In genomic region chr11:6548121-6548520, GRCh38 we compare ENCODE assay signal across 14 cellular contexts. TPM values are rescaled to one million over a fixed set of nuclear protein-coding genes. Genes with fewer than 3 reads are reported as not detected.
DNase-seq lines count a peak whose midpoint lies in the region; ATAC-seq and TF ChIP-seq lines count a peak whose summit lies in the region.
"Had no signal": no experiment of that assay in that cellular context is flagged by ENCODE, and none has a peak within 500 bp of the region (broad histone marks: within the 10 kb centered on the region; RNA-seq: fewer than 3 reads in every experiment).

No MANE protein-coding gene starts in this region.

- H3K4me3 ChIP-seq in osteoblast (ENCODE audit: insufficient read depth, low read length), result no peak overlapping the region
- H3K4me3 ChIP-seq: GM23248 had no signal

- no peak for TF ChIP-seq CTCF in osteoblast (IDR thresholded peaks at IDR 0.05; ENCODE audit: extremely low read depth, low read depth, low read length)

- ATAC-seq in HG03378 (IDR thresholded peaks at IDR 0.05; ENCODE audit: unreplicated experiment), result no peak
- ATAC-seq: CD8-positive, alpha-beta T cell; HCT116 had no signal

- H3K27ac ChIP-seq in osteoblast (ENCODE audit: low read depth, low read length), result no peak overlapping the region
- H3K27ac ChIP-seq: GM23248 had no signal

- H3K36me3 ChIP-seq in osteoblast (ENCODE audit: insufficient read depth, low read length), result peaks cover 2% of the 10 kb centered on the region

- no peaks in the 10 kb centered on the region for H3K79me2 ChIP-seq in osteoblast (ENCODE audit: insufficient read depth, low read length)

- H3K27me3 ChIP-seq in osteoblast (ENCODE audit: insufficient read depth, low read length), result no peaks in the 10 kb centered on the region

- H4K20me1 ChIP-seq in osteoblast (ENCODE audit: insufficient read depth, low read length), result no peaks in the 10 kb centered on the region

- no peaks in the 10 kb centered on the region for H3K9me3 ChIP-seq in osteoblast (ENCODE audit: low read depth, low read length)
- H3K9me3 ChIP-seq: Caco-2 had no signal

- no peaks in the 10 kb centered on the region for H3K4me1 ChIP-seq in osteoblast (ENCODE audit: insufficient read depth, low read length)
- H3K4me1 ChIP-seq: Caco-2 had no signal

- H2AFZ ChIP-seq in osteoblast (ENCODE audit: low read length), result no peak overlapping the region
- H2AFZ ChIP-seq: GM23248 had no signal

- H3K4me2 ChIP-seq in osteoblast (ENCODE audit: insufficient read depth, low read length), result no peak overlapping the region

- peak; percentile 59 for DNase-seq in SW480 (ENCODE audit: low spot score)
- DNase-seq in islet precursor cell, result peak; percentile 30
- peak; percentile 62 for DNase-seq in osteoblast (ENCODE audit: insufficient read length, low spot score, missing footprints)
- DNase-seq in NCI-H1930 (lab: John Stamatoyannopoulos, UW), result no peak
- DNase-seq in SKM-1 treated with dmso at 0.1 percent for 144 hours (lab: John Stamatoyannopoulos, UW; ENCODE audit: unreplicated experiment), result no peak
- DNase-seq: C1 segment of cervical spinal cord, Caco-2, DMS153, DND-41, GM23248, H9 had no signal

RNA-seq across cellular contexts. Expression of gene DNHD1, which starts 51.0 kb away (rescaled TPM):
- 9.0 and 9.4 TPM in 2 replicates for total RNA-seq in osteoblast

RNA-seq across cellular contexts. Expression of gene RRP8, which starts 55.3 kb away (rescaled TPM):
- total RNA-seq in osteoblast, result 7.2 and 10.6 TPM in 2 replicates

RNA-seq across cellular contexts. Expression of gene ILK, which starts 55.5 kb away (rescaled TPM):
- total RNA-seq in osteoblast, result 151 and 176 TPM in 2 replicates

Comparison
In these comparisons a context has a peak if more than half of its experiments do, and no peak if none do; other contexts are left out.
1. DNase-seq: peak in SW480 (single experiment), islet precursor cell (single experiment) and osteoblast (single experiment); none in NCI-H1930 (0 of 2) and SKM-1 treated with dmso at 0.1 percent for 144 hours (single experiment).